12 cellular contexts compared by ENCODE assay signal in the genomic region with DNA sequence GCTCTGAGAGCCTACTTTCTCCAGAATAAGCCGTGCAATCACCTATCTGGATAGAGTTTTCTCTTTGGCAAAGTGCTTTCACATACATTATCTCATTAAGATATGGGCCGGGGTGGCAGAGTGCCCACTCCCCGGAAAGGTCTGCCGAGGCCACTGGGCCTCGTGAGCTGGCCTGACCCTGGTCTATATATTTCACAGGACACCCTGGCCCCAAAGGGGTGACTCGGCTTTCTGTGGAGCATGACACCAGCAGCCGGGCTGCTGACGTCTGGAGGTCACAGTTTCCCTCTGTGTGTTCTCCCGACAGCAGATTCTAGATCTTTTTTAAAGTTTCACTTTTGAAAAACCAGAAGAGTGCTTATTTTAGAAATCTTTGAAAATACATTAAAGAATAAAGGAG. TPM values are rescaled to one million over a fixed set of nuclear protein-coding genes. Genes with fewer than 3 reads are reported as not detected.
A peak's percentile ranks its signal among the peaks of the same experiment; 100 is the strongest.
DNase-seq lines count a peak whose midpoint lies in the region; ATAC-seq and TF ChIP-seq lines count a peak whose summit lies in the region.
"Had no signal": no experiment of that assay in that cellular context is flagged by ENCODE, and none has a peak within 500 bp of the region (broad histone marks: within the 10 kb centered on the region; RNA-seq: fewer than 3 reads in every experiment).

No MANE protein-coding gene starts in this region.

- intact Hi-C loops in ascending aorta (cut with DNase I), result loop anchor here (2.0 kb wide), 1 partner anchor 18 kb away; no protein-coding TSS in a partner anchor
- intact Hi-C loops in left cardiac atrium (cut with DNase I), result no loop called here
- intact Hi-C loops in ovary (cut with DNase I), result no loop called here

- H3K4me1 ChIP-seq in ascending aorta, result peaks cover 13 to 24% of the 10 kb centered on the region in 2 donors
- H3K4me1 ChIP-seq in ovary (ENCODE audit: insufficient read depth), result peaks cover 7% of the 10 kb centered on the region

- H3K4me3 ChIP-seq in ascending aorta (peak overlapping the region; percentile 28 to 40), ovary (no peak overlapping the region)

- H3K9me3 ChIP-seq in ascending aorta (no peaks in the 10 kb centered on the region), ovary (no peaks in the 10 kb centered on the region)

- H3K27me3 ChIP-seq in ascending aorta, result no peaks in the 10 kb centered on the region
- H3K27me3 ChIP-seq in ovary, result no peaks in the 10 kb centered on the region

- no peak overlapping the region for H3K4me3 Mint-ChIP-seq in activated CD8-positive, alpha-beta T cell treated with anti-CD3 and anti-CD28 coated beads, Interleukin-2, amount 10 ng/mL, durations not matched to agents 7 days and 5 days
- H3K4me3 Mint-ChIP-seq: T-helper 17 cell had no signal

- ATAC-seq in left cardiac atrium, result peak; percentile 69 to 71
- no peak for ATAC-seq in activated CD8-positive, alpha-beta T cell treated with anti-CD3 and anti-CD28 coated beads, Interleukin-2, amount 10 ng/mL, durations not matched to agents 7 days and 5 days
- ATAC-seq: T-helper 17 cell had no signal

- H3K36me3 Mint-ChIP-seq in activated CD8-positive, alpha-beta T cell treated with anti-CD3 and anti-CD28 coated beads, Interleukin-2, amount 10 ng/mL, durations not matched to agents 7 days and 5 days (ENCODE audit: low read depth), result no peaks in the 10 kb centered on the region

- 2 to 7% (median 7%) methylated on average over 9 of the region's 9 CpGs for WGBS in ovary, 3 donors

- no peak for TF ChIP-seq POLR2A in ovary (IDR thresholded peaks at IDR 0.05)

- H3K36me3 ChIP-seq in ascending aorta, result no peaks in the 10 kb centered on the region
- H3K36me3 ChIP-seq in ovary, result no peaks in the 10 kb centered on the region

- TF ChIP-seq CTCF in ascending aorta (IDR thresholded peaks at IDR 0.05), result no peak
- no peak for TF ChIP-seq CTCF in ovary (IDR thresholded peaks at IDR 0.05)
- no peak for TF ChIP-seq CTCF in GM10248 (IDR thresholded peaks at IDR 0.05; ENCODE audit: control extremely low read depth, extremely low read depth, low read depth, missing control alignments)

- H3K27me3 Mint-ChIP-seq in activated CD8-positive, alpha-beta T cell treated with anti-CD3 and anti-CD28 coated beads, Interleukin-2, amount 10 ng/mL, durations not matched to agents 7 days and 5 days (ENCODE audit: low read depth), result no peaks in the 10 kb centered on the region
- H3K27me3 Mint-ChIP-seq: T-helper 17 cell had no signal

- DNase-seq in AG08396 (ENCODE audit: low spot score), result peak; percentile 44
- DNase-seq in ascending aorta (ENCODE audit: low spot score in 2 of 2), result peak; percentile 57 to 80
- DNase-seq in left cardiac atrium, result peak; percentile 80
- peak; percentile 50 to 72 (median 54) for DNase-seq in ovary
- no peak for DNase-seq in NCI-H1417 treated with DMSO at 0.1 percent for 48 hours (lab: John Stamatoyannopoulos, UW)
- no peak for DNase-seq in cerebellum (ENCODE audit: low spot score)
- no peak for DNase-seq in GM10248 (ENCODE audit: extremely low spot score)
- DNase-seq in activated CD8-positive, alpha-beta T cell treated with anti-CD3 and anti-CD28 coated beads, Interleukin-2, amount 10 ng/mL, durations not matched to agents 7 days and 5 days, result no peak
- DNase-seq: activated CD8-positive, alpha-beta memory T cell treated with anti-CD3 and anti-CD28 coated beads, Interleukin-2, amount 50 U/mL, for 4 hours; foreskin melanocyte; stimulated activated CD4-positive, alpha-beta T cell treated with anti-CD3 and anti-CD28 coated beads, Interleukin-1b, Interleukin-23, amount 100 ng/mL, for 48 hours; T-helper 17 cell had no signal

- no peak for TF ChIP-seq EP300 in ovary (IDR thresholded peaks at IDR 0.05)

- no peak overlapping the region for H3K27ac Mint-ChIP-seq in activated CD8-positive, alpha-beta T cell treated with anti-CD3 and anti-CD28 coated beads, Interleukin-2, amount 10 ng/mL, durations not matched to agents 7 days and 5 days
- H3K27ac Mint-ChIP-seq: T-helper 17 cell had no signal

- H3K27ac ChIP-seq in ascending aorta (peak overlapping the region; percentile 60 to 70), ovary (peak overlapping the region in 1 of 2 donors; percentile 33)

- H3K4me1 Mint-ChIP-seq in activated CD8-positive, alpha-beta T cell treated with anti-CD3 and anti-CD28 coated beads, Interleukin-2, amount 10 ng/mL, durations not matched to agents 7 days and 5 days (ENCODE audit: low read depth), result no peaks in the 10 kb centered on the region
- H3K4me1 Mint-ChIP-seq: T-helper 17 cell had no signal

- H3K9me3 Mint-ChIP-seq in activated CD8-positive, alpha-beta T cell treated with anti-CD3 and anti-CD28 coated beads, Interleukin-2, amount 10 ng/mL, durations not matched to agents 7 days and 5 days (ENCODE audit: insufficient read depth), result no peaks in the 10 kb centered on the region

- POLR2A ChIA-PET in GM10248 (lab: Yijun Ruan, JAX), result no interaction called here
- POLR2A ChIA-PET in activated CD8-positive, alpha-beta T cell treated with anti-CD3 and anti-CD28 coated beads, Interleukin-2, amount 10 ng/mL, durations not matched to agents 7 days and 5 days (lab: Charles Lee), result no interaction called here

- CTCF ChIA-PET in GM10248 (lab: Yijun Ruan, JAX), result no interaction called here
- CTCF ChIA-PET in activated CD8-positive, alpha-beta T cell treated with anti-CD3 and anti-CD28 coated beads, Interleukin-2, amount 10 ng/mL, durations not matched to agents 7 days and 5 days (lab: Charles Lee), result no interaction called here

RNA-seq across cellular contexts. Expression of gene ATP2A2, which starts 27.9 kb away (rescaled TPM):
- total RNA-seq in ascending aorta (185 TPM), left cardiac atrium (1,000 to 10,000 TPM; 2,696 to 3,455 TPM), ovary (100 to 1,000 TPM in 4 of 7 donors, 10 to 100 TPM in 3; 60.4 to 164 (median 137) TPM), cerebellum (156 TPM)
- 100 to 1,000 TPM in 1 of 2 donors, 10 to 100 TPM in 1; 54.2 to 183 TPM for polyA plus RNA-seq in ovary
- 100 to 1,000 TPM; 130 to 132 TPM for total RNA-seq in activated CD8-positive, alpha-beta T cell treated with anti-CD3 and anti-CD28 coated beads, Interleukin-2, amount 10 ng/mL, durations not matched to agents 7 days and 5 days

Comparison
In these comparisons a context has a peak if more than half of its experiments do, and no peak if none do; other contexts are left out.
1. DNase-seq: peak in AG08396 (single experiment), ascending aorta (2 of 2), left cardiac atrium (single experiment) and ovary (5 of 5); none in NCI-H1417 treated with DMSO at 0.1 percent for 48 hours (single experiment), cerebellum (single experiment), GM10248 (single experiment) and activated CD8-positive, alpha-beta T cell treated with anti-CD3 and anti-CD28 coated beads, Interleukin-2, amount 10 ng/mL, durations not matched to agents 7 days and 5 days (single experiment).
2. RNA of gene ATP2A2, which starts 27.9 kb away (total RNA-seq): 2,696 to 3,455 TPM in left cardiac atrium; 185 TPM in ascending aorta (single experiment), 156 TPM in cerebellum (single experiment), 60.4 to 164 TPM in ovary and 130 to 132 TPM in activated CD8-positive, alpha-beta T cell treated with anti-CD3 and anti-CD28 coated beads, Interleukin-2, amount 10 ng/mL, durations not matched to agents 7 days and 5 days; every median in the first group is over 10 times any median in the second.